12 cellular contexts compared by ENCODE assay signal in genomic region chr3:33041909-33042308, GRCh38. TPM values are rescaled to one million over a fixed set of nuclear protein-coding genes. Genes with fewer than 3 reads are reported as not detected.
DNase-seq lines count a peak whose midpoint lies in the region; ATAC-seq, FAIRE-seq and TF ChIP-seq lines count a peak whose summit lies in the region.
"Had no signal": no experiment of that assay in that cellular context is flagged by ENCODE, and none has a peak within 500 bp of the region (broad histone marks: within the 10 kb centered on the region; RNA-seq: fewer than 3 reads in every experiment).

No MANE protein-coding gene starts in this region.

- no peaks in the 10 kb centered on the region for H3K36me3 Mint-ChIP-seq in GM23338 (ENCODE audit: low read depth)

- ATAC-seq in GM21390 (IDR thresholded peaks at IDR 0.05; ENCODE audit: unreplicated experiment) (peak; percentile 91), HG02973 (IDR thresholded peaks at IDR 0.05; ENCODE audit: unreplicated experiment) (peak; percentile 85), GM23338 (no peak), sciatic nerve (no peak)

- no peaks in the 10 kb centered on the region for H3K9me3 Mint-ChIP-seq in GM23338
- H3K9me3 Mint-ChIP-seq: activated naive CD8-positive, alpha-beta T cell treated with anti-CD3 and anti-CD28 coated beads, Interleukin-2, amount 10 ng/mL, durations not matched to agents 7 days and 5 days had no signal

- no peaks in the 10 kb centered on the region for H3K9me3 ChIP-seq in OCI-LY7 (ENCODE audit: low read length)
- H3K9me3 ChIP-seq: uterus had no signal

- H3K4me2 ChIP-seq in OCI-LY7 (ENCODE audit: low read length) (peak overlapping the region; percentile 7; the same call in 1 of the 2 replicates), GM23338 (no peak overlapping the region)

- H3K36me3 ChIP-seq in OCI-LY7 (ENCODE audit: insufficient read depth, low read length) (no peaks in the 10 kb centered on the region; the same call in 1 of the 2 replicates), GM23338 (ENCODE audit: insufficient read depth) (no peaks in the 10 kb centered on the region)
- H3K36me3 ChIP-seq: uterus had no signal

- intact Hi-C loops in OCI-LY7 (cut with micrococcal nuclease; ENCODE audit: unreplicated experiment) = no loop called here
- intact Hi-C loops in sciatic nerve (cut with DNase I) = no loop called here

- BruUV-seq in OCI-LY7 (replicated peaks; lab: Mats Ljungman, UMichigan) = no TSS peak

- H3K4me1 ChIP-seq in OCI-LY7 (ENCODE audit: insufficient read depth, low read length, poor library complexity, severe bottlenecking) = peaks cover 51% of the 10 kb centered on the region
- H3K4me1 ChIP-seq in GM23338 (ENCODE audit: insufficient read depth) = no peaks in the 10 kb centered on the region
- H3K4me1 ChIP-seq: uterus had no signal

- no peak overlapping the region for H3K27ac Mint-ChIP-seq in GM23338
- H3K27ac Mint-ChIP-seq: activated naive CD8-positive, alpha-beta T cell treated with anti-CD3 and anti-CD28 coated beads, Interleukin-2, amount 10 ng/mL, durations not matched to agents 7 days and 5 days had no signal

- H3K4me3 ChIP-seq in OCI-LY7 (ENCODE audit: low read depth, low read length, poor library complexity, severe bottlenecking) = no peak overlapping the region
- H3K4me3 ChIP-seq in GM23338 = no peak overlapping the region
- H3K4me3 ChIP-seq: uterus had no signal

- H3K27me3 ChIP-seq in GM23338 (ENCODE audit: insufficient read depth) = no peaks in the 10 kb centered on the region
- H3K27me3 ChIP-seq: uterus had no signal

- CTCF ChIA-PET in OCI-LY7 (lab: Charles Lee; ENCODE audit: unreplicated experiment) = no interaction called here

- no peaks in the 10 kb centered on the region for H3F3A ChIP-seq in GM23338 (replicated peaks; ENCODE audit: low read depth)

- no peaks in the 10 kb centered on the region for H3K79me2 ChIP-seq in OCI-LY7 (ENCODE audit: insufficient read depth, low read depth, low read length)
- no peaks in the 10 kb centered on the region for H3K79me2 ChIP-seq in GM23338 (replicated peaks; ENCODE audit: insufficient read depth)

- no peak overlapping the region for H2AFZ ChIP-seq in OCI-LY7 (ENCODE audit: low read length)
- H2AFZ ChIP-seq in GM23338 = no peak overlapping the region

- TF ChIP-seq CTCF in OCI-LY7 (conservative IDR thresholded peaks at IDR 0.05; ENCODE audit: low read length) = no peak
- TF ChIP-seq CTCF in GM23338 (conservative IDR thresholded peaks at IDR 0.05; ENCODE audit: low read depth in 2 of 2) = no peak

- H3K9me2 ChIP-seq in OCI-LY7 (ENCODE audit: insufficient read depth, low read length) = no peaks in the 10 kb centered on the region
- no peaks in the 10 kb centered on the region for H3K9me2 ChIP-seq in GM23338 (ENCODE audit: insufficient read depth)

- peak; percentile 67 for FAIRE-seq in GM18507 (lab: Jason Lieb, UNC)

- no peak overlapping the region for H3K4me3 Mint-ChIP-seq in GM23338
- H3K4me3 Mint-ChIP-seq: activated naive CD8-positive, alpha-beta T cell treated with anti-CD3 and anti-CD28 coated beads, Interleukin-2, amount 10 ng/mL, durations not matched to agents 7 days and 5 days had no signal

- no peaks in the 10 kb centered on the region for H3K4me1 Mint-ChIP-seq in GM23338

- H3K27me3 Mint-ChIP-seq in GM23338 (ENCODE audit: insufficient read depth, low read depth, poor library complexity) = peaks cover 2% of the 10 kb centered on the region

- POLR2A ChIA-PET in OCI-LY7 (lab: Charles Lee) = interaction anchor here (0.6 kb wide), 2 partner anchors 19 to 399 kb away, joined by 3 read pairs; no protein-coding TSS in a partner anchor

- DNase-seq in GM18507 (ENCODE audit: extremely low spot score, insufficient read length, low read depth) (no peak), OCI-LY7 (ENCODE audit: low spot score) (no peak), GM23338 (ENCODE audit: low spot score) (no peak), sciatic nerve (ENCODE audit: low spot score) (no peak)
- no peak for DNase-seq in activated CD8-positive, alpha-beta memory T cell treated with anti-CD3 and anti-CD28 coated beads for 24 hours
- DNase-seq in activated T-cell treated with anti-CD3 and anti-CD28 coated beads, Interleukin-2, amount 50 U/mL, for 48 hours = no peak
- DNase-seq: activated naive CD8-positive, alpha-beta T cell treated with anti-CD3 and anti-CD28 coated beads, Interleukin-2, amount 10 ng/mL, durations not matched to agents 7 days and 5 days; cerebellar nuclear complex; T-helper 9 cell; uterus had no signal

- H3K27ac ChIP-seq in OCI-LY7 (ENCODE audit: low read depth, low read length, poor library complexity, severe bottlenecking) (no peak overlapping the region), GM23338 (ENCODE audit: low read depth) (no peak overlapping the region)
- H3K27ac ChIP-seq: uterus had no signal

- H4K20me1 ChIP-seq in OCI-LY7 (ENCODE audit: insufficient read depth, low read length) (no peaks in the 10 kb centered on the region), GM23338 (replicated peaks; ENCODE audit: insufficient read depth) (no peaks in the 10 kb centered on the region; the same call in 1 of the 2 replicates)

TF ChIP-seq in GM23338, 12 proteins besides CTCF, POLR2A, EP300 and RAD21 (continues in another document):
- TF ChIP-seq EZH2 (IDR thresholded peaks at IDR 0.05; ENCODE audit: low read depth, unreplicated experiment) = no peak
- TF ChIP-seq ZNF331 (CRISPR knock-in tag; IDR thresholded peaks at IDR 0.05; ENCODE audit: low read depth) = no peak
- TF ChIP-seq CREB1 (CRISPR knock-in tag; IDR thresholded peaks at IDR 0.05; ENCODE audit: low read depth) = no peak
- no peak for TF ChIP-seq REST (IDR thresholded peaks at IDR 0.05; ENCODE audit: unreplicated experiment)
- TF ChIP-seq POLR2AphosphoS5 (IDR thresholded peaks at IDR 0.05; ENCODE audit: low read depth) = no peak

RNA-seq across cellular contexts. Expression of gene GLB1, which starts 55.0 kb away (rescaled TPM):
- total RNA-seq in OCI-LY7 (2014; rRNA removed; shearing (Covaris generic)) = 9.7 and 13.2 TPM in 2 replicates
- total RNA-seq in OCI-LY7 (2022) (25.8 and 26.1 TPM in 2 replicates), sciatic nerve (33.8 TPM)
- 67.3 and 68.7 TPM in 2 replicates for total RNA-seq in GM23338 (2014; rRNA removed; shearing (Covaris generic))
- polyA plus RNA-seq in GM23338 (2016; fragmentation: Nextera tagmentation; extraction: Ambion mirVana) = 23.4 and 26.3 TPM in 2 replicates

RNA-seq across cellular contexts. Expression of gene TMPPE, which starts 55.0 kb away (rescaled TPM):
- 1.7 and 2.1 TPM in 2 replicates for total RNA-seq in OCI-LY7 (2014; rRNA removed; shearing (Covaris generic))
- total RNA-seq in OCI-LY7 (2022) (5.5 and 6.1 TPM in 2 replicates), sciatic nerve (6.2 TPM)
- total RNA-seq in GM23338 (2014; rRNA removed; shearing (Covaris generic)) = 7.2 and 7.5 TPM in 2 replicates
- 0.92 and 1.0 TPM in 2 replicates for polyA plus RNA-seq in GM23338 (2016; fragmentation: Nextera tagmentation; extraction: Ambion mirVana)

Comparison
In these comparisons a context has a peak if more than half of its experiments do, and no peak if none do; other contexts are left out.
1. ATAC-seq: peak in GM21390 (single experiment) and HG02973 (single experiment); none in GM23338 (single experiment) and sciatic nerve (single experiment).